Comparison of ENCODE assay signal across 1 cellular context in the genomic region with DNA sequence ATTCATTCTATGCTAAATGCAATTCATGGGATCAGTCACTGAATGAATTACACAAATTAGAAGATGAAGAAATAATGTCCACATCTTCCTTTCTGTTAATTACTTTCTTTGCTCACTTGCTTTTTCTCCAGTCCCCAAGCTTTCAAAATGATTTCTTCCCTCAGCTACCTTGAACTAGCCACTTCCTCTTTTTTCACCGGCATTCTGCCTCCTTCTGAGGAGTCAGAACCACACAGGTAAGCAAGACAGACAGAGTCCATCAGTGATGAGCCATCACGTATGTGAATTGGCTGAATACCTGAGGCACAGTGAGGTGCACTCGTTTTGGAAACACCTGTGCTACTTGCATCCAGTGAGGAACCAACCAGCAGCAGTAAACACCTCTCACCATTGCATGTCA.
TF ChIP-seq lines count a peak whose summit lies in the region.

No MANE protein-coding gene starts in this region.

TF ChIP-seq in H1, 55 proteins besides CTCF, POLR2A, EP300 and RAD21:
- TF ChIP-seq KDM1A (IDR thresholded peaks at IDR 0.05; ENCODE audit: borderline replicate concordance, low read length), result no peak
- TF ChIP-seq, protein P1, sequence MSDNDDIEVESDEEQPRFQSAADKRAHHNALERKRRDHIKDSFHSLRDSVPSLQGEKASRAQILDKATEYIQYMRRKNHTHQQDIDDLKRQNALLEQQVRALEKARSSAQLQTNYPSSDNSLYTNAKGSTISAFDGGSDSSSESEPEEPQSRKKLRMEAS (IDR thresholded peaks at IDR 0.05), result no peak
- no peak for TF ChIP-seq KDM5A (IDR thresholded peaks at IDR 0.05; ENCODE audit: low read length)
- TF ChIP-seq TBP (IDR thresholded peaks at IDR 0.05; ENCODE audit: low read depth, low read length), result no peak
- no peak for TF ChIP-seq BACH1 (IDR thresholded peaks at IDR 0.05; ENCODE audit: low read length)
- no peak for TF ChIP-seq POLR2AphosphoS5 (IDR thresholded peaks at IDR 0.05; ENCODE audit: low read depth, low read length)
- TF ChIP-seq RFX5 (IDR thresholded peaks at IDR 0.05; ENCODE audit: borderline replicate concordance, low read depth, low read length), result no peak
- TF ChIP-seq YY1 (IDR thresholded peaks at IDR 0.05; ENCODE audit: low read depth, low read length), result no peak
- no peak for TF ChIP-seq SIX5 (IDR thresholded peaks at IDR 0.05; ENCODE audit: low read depth, low read length)
- no peak for TF ChIP-seq ASH2L (IDR thresholded peaks at IDR 0.05; ENCODE audit: low read length)
- no peak for TF ChIP-seq CBX5 (IDR thresholded peaks at IDR 0.05; ENCODE audit: low read depth, low read length)
- TF ChIP-seq SUZ12 (IDR thresholded peaks at IDR 0.05; ENCODE audit: low read length), result no peak
- TF ChIP-seq, protein P2, sequence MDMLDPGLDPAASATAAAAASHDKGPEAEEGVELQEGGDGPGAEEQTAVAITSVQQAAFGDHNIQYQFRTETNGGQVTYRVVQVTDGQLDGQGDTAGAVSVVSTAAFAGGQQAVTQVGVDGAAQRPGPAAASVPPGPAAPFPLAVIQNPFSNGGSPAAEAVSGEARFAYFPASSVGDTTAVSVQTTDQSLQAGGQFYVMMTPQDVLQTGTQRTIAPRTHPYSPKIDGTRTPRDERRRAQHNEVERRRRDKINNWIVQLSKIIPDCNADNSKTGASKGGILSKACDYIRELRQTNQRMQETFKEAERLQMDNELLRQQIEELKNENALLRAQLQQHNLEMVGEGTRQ (IDR thresholded peaks at IDR 0.05; ENCODE audit: low read length), result no peak
- TF ChIP-seq NRF1 (IDR thresholded peaks at IDR 0.05; ENCODE audit: low read depth, low read length), result no peak
- no peak for TF ChIP-seq ATF2 (IDR thresholded peaks at IDR 0.05; ENCODE audit: low read length)
- no peak for TF ChIP-seq CHD7 (IDR thresholded peaks at IDR 0.05; ENCODE audit: insufficient replicate concordance, low read length)
- TF ChIP-seq TAF7 (optimal IDR thresholded peaks at IDR 0.05; ENCODE audit: borderline replicate concordance, low read depth, low read length), result no peak
- no peak for TF ChIP-seq EGR1 (IDR thresholded peaks at IDR 0.05; ENCODE audit: borderline replicate concordance, low read depth, low read length)
